In the genomic region with DNA sequence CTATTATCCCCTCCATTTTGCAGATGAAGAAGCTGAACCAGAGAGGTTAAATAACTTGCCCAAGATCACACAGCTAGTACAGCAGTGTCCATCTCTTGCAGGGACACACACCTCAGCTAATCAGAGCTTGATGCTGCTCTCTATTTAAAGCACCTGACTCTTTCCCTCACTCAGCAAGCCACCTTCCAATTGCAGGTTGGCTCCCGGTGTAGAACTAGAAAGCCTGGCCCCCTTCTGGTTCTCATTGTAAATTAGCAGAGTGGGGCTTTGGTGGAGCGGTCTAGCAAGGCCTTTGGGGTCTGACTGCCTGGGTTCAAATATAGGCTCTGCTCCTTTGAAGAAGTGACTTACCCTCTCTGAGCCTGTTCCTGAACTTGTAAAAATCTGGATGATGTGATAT, we compare ENCODE assay signal across 18 cellular contexts.
DNase-seq lines count a peak whose midpoint lies in the region; ATAC-seq and TF ChIP-seq lines count a peak whose summit lies in the region.
"Had no signal": no experiment of that assay in that cellular context is flagged by ENCODE, and none has a peak within 500 bp of the region (broad histone marks: within the 10 kb centered on the region; RNA-seq: fewer than 3 reads in every experiment).

No MANE protein-coding gene starts in this region.

- H4K91ac ChIP-seq in neuronal stem cell (ENCODE audit: low read depth, low read length, poor library complexity): no peak overlapping the region

- H3K27ac ChIP-seq in BLaER1 (peak overlapping the region; percentile 91), GM23338 (ENCODE audit: low read depth) (no peak overlapping the region), mesendoderm (ENCODE audit: low read depth, low read length) (no peak overlapping the region), neuronal stem cell (replicated peaks; ENCODE audit: low read length) (no peak overlapping the region)
- H3K27ac ChIP-seq: KMS-11 had no signal

- peaks cover 8% of the 10 kb centered on the region for H4K20me1 ChIP-seq in BLaER1
- no peaks in the 10 kb centered on the region for H4K20me1 ChIP-seq in GM23338 (replicated peaks; ENCODE audit: insufficient read depth)

- H3K4me3 Mint-ChIP-seq in GM23338 (no peak overlapping the region), T-helper 17 cell (peak overlapping the region; percentile 9)
- H3K4me3 Mint-ChIP-seq: CD4-positive, alpha-beta memory T cell had no signal

- H3K9me3 Mint-ChIP-seq in GM23338: no peaks in the 10 kb centered on the region
- H3K9me3 Mint-ChIP-seq: CD4-positive, alpha-beta memory T cell; IgD-negative memory B cell had no signal

- H3K27ac Mint-ChIP-seq in GM23338: no peak overlapping the region
- no peak overlapping the region for H3K27ac Mint-ChIP-seq in T-helper 17 cell

- H3K56ac ChIP-seq in mesendoderm (ENCODE audit: low read length): no peak overlapping the region

- H3K9me3 ChIP-seq in BLaER1 (no peaks in the 10 kb centered on the region), T-helper 17 cell (ENCODE audit: control insufficient read depth, low read length, poor library complexity, severe bottlenecking) (no peaks in the 10 kb centered on the region), neuronal stem cell (replicated peaks in 1 of 2; ENCODE audit: control insufficient read depth in 2 of 2, insufficient read depth in 1 of 2, low read depth in 1 of 2, low read length in 2 of 2) (no peaks in the 10 kb centered on the region)
- H3K9me3 ChIP-seq: Caco-2 had no signal

- no peaks in the 10 kb centered on the region for H3K9me2 ChIP-seq in GM23338 (ENCODE audit: insufficient read depth)

- no peak overlapping the region for H3K4ac ChIP-seq in mesendoderm (ENCODE audit: low read depth, low read length)
- no peak overlapping the region for H3K4ac ChIP-seq in neuronal stem cell (ENCODE audit: low read length)

- H3K4me1 ChIP-seq in BLaER1 (peaks cover 100% of the 10 kb centered on the region), GM23338 (ENCODE audit: insufficient read depth) (peaks cover 8% of the 10 kb centered on the region; the same call in 1 of the 2 replicates), mesendoderm (ENCODE audit: control insufficient read depth, low read depth, low read length) (peaks cover 4% of the 10 kb centered on the region), neuronal stem cell (ENCODE audit: control insufficient read depth in 2 of 2, insufficient read depth in 1 of 2, low read depth in 1 of 2, low read length in 2 of 2) (peaks cover 5 to 12% of the 10 kb centered on the region in 2 donors)

- ATAC-seq in GM23338: peak; percentile 50
- no peak for ATAC-seq in T-helper 17 cell
- ATAC-seq in GM18873 (IDR thresholded peaks at IDR 0.05; ENCODE audit: low FRiP score, unreplicated experiment): no peak
- ATAC-seq in esophagus mucosa: no peak

- no peak overlapping the region for H2BK15ac ChIP-seq in mesendoderm (replicated peaks; ENCODE audit: low read depth)
- H2BK15ac ChIP-seq in neuronal stem cell (ENCODE audit: low read length): no peak overlapping the region

- peak overlapping the region; percentile 95 for H3K4me2 ChIP-seq in BLaER1
- H3K4me2 ChIP-seq in GM23338: no peak overlapping the region
- no peak overlapping the region for H3K4me2 ChIP-seq in mesendoderm (ENCODE audit: low read length)
- H3K4me2 ChIP-seq in neuronal stem cell (ENCODE audit: insufficient read depth, low read length, poor library complexity, severe bottlenecking): no peak overlapping the region
- H3K4me2 ChIP-seq: KMS-11 had no signal

- H3K23ac ChIP-seq in mesendoderm (ENCODE audit: low read length) (no peak overlapping the region), neuronal stem cell (ENCODE audit: low read depth, low read length, poor library complexity) (no peak overlapping the region)

- no peak overlapping the region for H2BK12ac ChIP-seq in neuronal stem cell (ENCODE audit: low read length)

- H3K4me3 ChIP-seq in BLaER1 (no peak overlapping the region; the same call in 1 of the 2 replicates), GM23338 (no peak overlapping the region), mesendoderm (ENCODE audit: low read length) (no peak overlapping the region), neuronal stem cell (ENCODE audit: low read length in 2 of 2) (no peak overlapping the region)

- H3K36me3 Mint-ChIP-seq in GM23338 (ENCODE audit: low read depth): no peaks in the 10 kb centered on the region; the same call in 2 of the 3 replicates
- H3K36me3 Mint-ChIP-seq in T-helper 17 cell (ENCODE audit: low read depth): peaks cover 1% of the 10 kb centered on the region

- no peak overlapping the region for H2AK5ac ChIP-seq in mesendoderm (ENCODE audit: low read length)
- no peak overlapping the region for H2AK5ac ChIP-seq in neuronal stem cell (ENCODE audit: low read depth, low read length)

- no peak overlapping the region for H3K14ac ChIP-seq in neuronal stem cell (ENCODE audit: low read length)

- peaks cover 16% of the 10 kb centered on the region for H3K36me3 ChIP-seq in BLaER1
- H3K36me3 ChIP-seq in GM23338 (ENCODE audit: insufficient read depth): no peaks in the 10 kb centered on the region
- no peaks in the 10 kb centered on the region for H3K36me3 ChIP-seq in mesendoderm (ENCODE audit: control insufficient read depth, insufficient read depth, low read length)
- no peaks in the 10 kb centered on the region for H3K36me3 ChIP-seq in neuronal stem cell (replicated peaks in 1 of 2; ENCODE audit: control insufficient read depth in 2 of 2, insufficient read depth in 2 of 2, low read length in 2 of 2)

- H3K79me1 ChIP-seq in mesendoderm (ENCODE audit: low read length) (no peaks in the 10 kb centered on the region), neuronal stem cell (ENCODE audit: low read depth, low read length) (no peaks in the 10 kb centered on the region)

- DNase-seq in GM23338 (ENCODE audit: low spot score) (peak; percentile 50), T-helper 17 cell (no peak), mesendoderm (peak; percentile 46), neuronal stem cell (ENCODE audit: low spot score) (no peak), NCI-H524 (lab: John Stamatoyannopoulos, UW) (no peak)
- DNase-seq: 8988T; AML-193; C1 segment of cervical spinal cord; Caco-2; CD4-positive, alpha-beta memory T cell; DND-41; GDM1; HCEC 1CT had no signal

- WGBS in mesendoderm (ENCODE audit: extremely low coverage, insufficient coverage, low lambda C conversion rate): no CpG with 5 or more reads among the region's 2 CpGs
- no CpG with 5 or more reads among the region's 2 CpGs for WGBS in neuronal stem cell (ENCODE audit: extremely low coverage in 2 of 2, insufficient read length in 2 of 2, insufficient replicate concordance in 1 of 2), 2 donors

- peak overlapping the region; percentile 77; the same call in 1 of the 2 replicates for H3K9ac ChIP-seq in BLaER1
- no peak overlapping the region for H3K9ac ChIP-seq in mesendoderm (ENCODE audit: low read length)
- no peak overlapping the region for H3K9ac ChIP-seq in neuronal stem cell (ENCODE audit: low read depth, low read length, poor library complexity)
- H3K9ac ChIP-seq: KMS-11 had no signal

- H3K27me3 Mint-ChIP-seq in GM23338 (ENCODE audit: insufficient read depth, low read depth, poor library complexity): peaks cover 4% of the 10 kb centered on the region
- no peaks in the 10 kb centered on the region for H3K27me3 Mint-ChIP-seq in T-helper 17 cell
- H3K27me3 Mint-ChIP-seq: CD4-positive, alpha-beta memory T cell; IgD-negative memory B cell had no signal

- H2BK120ac ChIP-seq in mesendoderm (ENCODE audit: low read depth, low read length) (no peak overlapping the region), neuronal stem cell (ENCODE audit: low read depth, low read length) (no peak overlapping the region)

- TF ChIP-seq CTCF in GM23338 (conservative IDR thresholded peaks at IDR 0.05; ENCODE audit: low read depth in 2 of 2): no peak

- no peaks in the 10 kb centered on the region for H3K79me2 ChIP-seq in GM23338 (replicated peaks; ENCODE audit: insufficient read depth)
- H3K79me2 ChIP-seq in mesendoderm (ENCODE audit: control insufficient read depth, insufficient read depth, low read length): no peaks in the 10 kb centered on the region

- H4K5ac ChIP-seq in mesendoderm (ENCODE audit: low read length): no peak overlapping the region

- H3K4me1 Mint-ChIP-seq in GM23338: peaks cover 20% of the 10 kb centered on the region
- peaks cover 18% of the 10 kb centered on the region for H3K4me1 Mint-ChIP-seq in T-helper 17 cell

- no peak overlapping the region for H2AFZ ChIP-seq in GM23338
- no peak overlapping the region for H2AFZ ChIP-seq in neuronal stem cell (ENCODE audit: low read length)

- no peak overlapping the region for H3K18ac ChIP-seq in mesendoderm (ENCODE audit: low read length)
- no peak overlapping the region for H3K18ac ChIP-seq in neuronal stem cell (ENCODE audit: low read length)

- no peaks in the 10 kb centered on the region for H3F3A ChIP-seq in GM23338 (replicated peaks; ENCODE audit: low read depth)

- H3K27me3 ChIP-seq in BLaER1 (no peaks in the 10 kb centered on the region), GM23338 (ENCODE audit: insufficient read depth) (no peaks in the 10 kb centered on the region), mesendoderm (ENCODE audit: insufficient read depth, low read length, poor library complexity) (no peaks in the 10 kb centered on the region), neuronal stem cell (ENCODE audit: control insufficient read depth in 3 of 3, insufficient read depth in 3 of 3, low read depth in 1 of 3, low read length in 3 of 3) (no peaks in the 10 kb centered on the region)

- H2BK5ac ChIP-seq in mesendoderm (ENCODE audit: low read length): no peak overlapping the region
- H2BK5ac ChIP-seq in neuronal stem cell (ENCODE audit: low read length): no peak overlapping the region

- no peak overlapping the region for H4K8ac ChIP-seq in mesendoderm (ENCODE audit: low read depth, low read length)
- no peak overlapping the region for H4K8ac ChIP-seq in neuronal stem cell (ENCODE audit: low read depth, low read length)

TF ChIP-seq in GM23338, 12 proteins besides CTCF, POLR2A, EP300 and RAD21 (continues in another document):
- TF ChIP-seq, protein P1, sequence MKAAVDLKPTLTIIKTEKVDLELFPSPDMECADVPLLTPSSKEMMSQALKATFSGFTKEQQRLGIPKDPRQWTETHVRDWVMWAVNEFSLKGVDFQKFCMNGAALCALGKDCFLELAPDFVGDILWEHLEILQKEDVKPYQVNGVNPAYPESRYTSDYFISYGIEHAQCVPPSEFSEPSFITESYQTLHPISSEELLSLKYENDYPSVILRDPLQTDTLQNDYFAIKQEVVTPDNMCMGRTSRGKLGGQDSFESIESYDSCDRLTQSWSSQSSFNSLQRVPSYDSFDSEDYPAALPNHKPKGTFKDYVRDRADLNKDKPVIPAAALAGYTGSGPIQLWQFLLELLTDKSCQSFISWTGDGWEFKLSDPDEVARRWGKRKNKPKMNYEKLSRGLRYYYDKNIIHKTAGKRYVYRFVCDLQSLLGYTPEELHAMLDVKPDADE (IDR thresholded peaks at IDR 0.05): no peak
- TF ChIP-seq STAT1 (IDR thresholded peaks at IDR 0.05; ENCODE audit: unreplicated experiment) (no peak), EZH2 (IDR thresholded peaks at IDR 0.05; ENCODE audit: low read depth, unreplicated experiment) (no peak)

Comparison
In these comparisons a context has a peak if more than half of its experiments do, and no peak if none do; other contexts are left out.
1. DNase-seq: peak in GM23338 (single experiment) and mesendoderm (single experiment); none in T-helper 17 cell (0 of 3), neuronal stem cell (single experiment) and NCI-H524 (0 of 2).